ENCODE assay signal across 19 cellular contexts in genomic region chr6:113068569-113068968, GRCh38.
"Had no signal": no experiment of that assay in that cellular context is flagged by ENCODE, and none has a peak within 500 bp of the region (broad histone marks: within the 10 kb centered on the region; RNA-seq: fewer than 3 reads in every experiment).

No MANE protein-coding gene starts in this region.

- H3K36me3 ChIP-seq: adrenal gland, heart right ventricle, right lobe of liver, stomach, upper lobe of left lung, WERI-Rb-1 had no signal

- DNase-seq: activated CD4-positive, alpha-beta memory T cell treated with anti-CD3 and anti-CD28 coated beads for 36 hours; activated CD8-positive, alpha-beta memory T cell treated with anti-CD3 and anti-CD28 coated beads, Interleukin-2, amount 10 ng/mL, durations not matched to agents 7 days and 5 days; activated naive CD4-positive, alpha-beta T cell treated with anti-CD3 and anti-CD28 coated beads, Interleukin-2, amount 50 U/mL, for 16 hours; activated T-cell treated with anti-CD3 and anti-CD28 coated beads, Interleukin-2, amount 50 U/mL, for 24 hours; adrenal gland; caudate nucleus; effector CD8-positive, alpha-beta T cell; heart right ventricle; left colon; mammary epithelial cell; mucosa of descending colon; occipital lobe; right lobe of liver; stimulated activated CD4-positive, alpha-beta T cell treated with anti-CD3 and anti-CD28 coated beads, Interleukin-12 subunit alpha, Interleukin-12 subunit beta, amount 100 ng/mL, for 4 hours; stimulated activated CD4-positive, alpha-beta T cell treated with anti-CD3 and anti-CD28 coated beads, Interleukin-2, amount 100 ng/mL, for 24 hours; stomach; testis; upper lobe of left lung; WERI-Rb-1 had no signal

- H3K9me3 ChIP-seq: adrenal gland, mucosa of descending colon, right lobe of liver, stomach, testis, upper lobe of left lung had no signal

- H3K4me1 ChIP-seq: adrenal gland, right lobe of liver, stomach, testis had no signal

- H3K27ac ChIP-seq: adrenal gland, right lobe of liver, stomach, upper lobe of left lung, WERI-Rb-1 had no signal

- H3K4me3 ChIP-seq: adrenal gland, heart right ventricle, mucosa of descending colon, right lobe of liver, stomach, testis, upper lobe of left lung had no signal

- H3K27me3 ChIP-seq: adrenal gland, heart right ventricle, right lobe of liver, stomach, testis, upper lobe of left lung had no signal
